Comparison of ENCODE assay signal across 20 cellular contexts in genomic region chr22:44746836-44747519, GRCh38. TPM values are rescaled to one million over a fixed set of nuclear protein-coding genes. Genes with fewer than 3 reads are reported as not detected.
DNase-seq lines count a peak whose midpoint lies in the region; ATAC-seq, FAIRE-seq and TF ChIP-seq lines count a peak whose summit lies in the region.
"Had no signal": no experiment of that assay in that cellular context is flagged by ENCODE, and none has a peak within 500 bp of the region (broad histone marks: within the 10 kb centered on the region; RNA-seq: fewer than 3 reads in every experiment).

No MANE protein-coding gene starts in this region.

- H3K9me3 ChIP-seq in kidney (ENCODE audit: control insufficient read depth in 1 of 2, low read length in 2 of 2) (no peaks in the 10 kb centered on the region), parathyroid adenoma (ENCODE audit: control insufficient read depth, low read length) (no peaks in the 10 kb centered on the region)

- H3K27ac ChIP-seq in VCaP = peak overlapping the region; percentile 92
- peak overlapping the region; percentile 18 to 73 for H3K27ac ChIP-seq in kidney (ENCODE audit: low read depth in 2 of 2, low read length in 2 of 2)
- no peak overlapping the region for H3K27ac ChIP-seq in parathyroid adenoma
- H3K27ac ChIP-seq: heart left ventricle had no signal

- H3K4me1 ChIP-seq in kidney (ENCODE audit: control insufficient read depth in 1 of 2, insufficient read depth in 1 of 2, low read depth in 1 of 2, low read length in 2 of 2) (peaks cover 12 to 32% of the 10 kb centered on the region in 2 donors), parathyroid adenoma (no peaks in the 10 kb centered on the region)
- H3K4me1 ChIP-seq: heart left ventricle had no signal

- no peaks in the 10 kb centered on the region for H3K27me3 ChIP-seq in parathyroid adenoma (ENCODE audit: control insufficient read depth, insufficient read depth, low read length)

- H3K36me3 ChIP-seq in kidney (ENCODE audit: control insufficient read depth in 1 of 2, insufficient read depth in 2 of 2, low read length in 2 of 2) (no peaks in the 10 kb centered on the region), parathyroid adenoma (ENCODE audit: control insufficient read depth, insufficient read depth, low read length) (no peaks in the 10 kb centered on the region)
- H3K36me3 ChIP-seq: heart left ventricle had no signal

- no peaks in the 10 kb centered on the region for H3K4me1 Mint-ChIP-seq in stimulated activated memory B cell treated with anti-CD40 and anti-IgM and Interleukin-4, amounts not matched to agents 10 μg/mL and 1 μg/mL and 100 μg/mL, for 72 hours

- peaks cover 31% of the 10 kb centered on the region for H3K27me3 Mint-ChIP-seq in stimulated activated memory B cell treated with anti-CD40 and anti-IgM and Interleukin-4, amounts not matched to agents 10 μg/mL and 1 μg/mL and 100 μg/mL, for 72 hours

- peak overlapping the region in 1 of 2 donors; percentile 38 for H3K4me3 ChIP-seq in kidney (ENCODE audit: low read length in 2 of 2)
- H3K4me3 ChIP-seq in parathyroid adenoma (ENCODE audit: low read depth, low read length) = no peak overlapping the region
- H3K4me3 ChIP-seq: heart left ventricle had no signal

- no peak overlapping the region for H3K4me3 Mint-ChIP-seq in stimulated activated memory B cell treated with anti-CD40 and anti-IgM and Interleukin-4, amounts not matched to agents 10 μg/mL and 1 μg/mL and 100 μg/mL, for 72 hours
- H3K4me3 Mint-ChIP-seq: activated naive CD8-positive, alpha-beta T cell; stimulated activated naive CD8-positive, alpha-beta T cell treated with anti-CD3 and anti-CD28 coated beads, Interleukin-15, Interleukin-2, amounts not matched to agents 100 ng/mL and 50 ng/mL, for 24 hours; T-helper 1 cell treated with Interleukin-12 subunit alpha and Interleukin-12 subunit beta and Interleukin-4 antibody, amounts not matched to agents 30 μg/mL and 1 μg/mL, for 36 hours had no signal

- peak overlapping the region; percentile 38 for H2AFZ ChIP-seq in parathyroid adenoma

- no peaks in the 10 kb centered on the region for H3K36me3 Mint-ChIP-seq in stimulated activated memory B cell treated with anti-CD40 and anti-IgM and Interleukin-4, amounts not matched to agents 10 μg/mL and 1 μg/mL and 100 μg/mL, for 72 hours
- H3K36me3 Mint-ChIP-seq: activated naive CD8-positive, alpha-beta T cell had no signal

- TF ChIP-seq CTCF in VCaP (conservative IDR thresholded peaks at IDR 0.05) (no peak), kidney (IDR thresholded peaks at IDR 0.05; ENCODE audit: borderline replicate concordance, extremely low read depth, insufficient read depth) (no peak), parathyroid adenoma (IDR thresholded peaks at IDR 0.05) (no peak)

- H3K9me3 Mint-ChIP-seq in stimulated activated memory B cell treated with anti-CD40 and anti-IgM and Interleukin-4, amounts not matched to agents 10 μg/mL and 1 μg/mL and 100 μg/mL, for 72 hours = peaks cover 5% of the 10 kb centered on the region
- H3K9me3 Mint-ChIP-seq: stimulated activated naive CD8-positive, alpha-beta T cell treated with anti-CD3 and anti-CD28 coated beads, Interleukin-15, Interleukin-2, amounts not matched to agents 100 ng/mL and 50 ng/mL, for 24 hours; T-helper 1 cell treated with Interleukin-12 subunit alpha and Interleukin-12 subunit beta and Interleukin-4 antibody, amounts not matched to agents 30 μg/mL and 1 μg/mL, for 36 hours had no signal

- no peaks in the 10 kb centered on the region for H3K79me2 ChIP-seq in parathyroid adenoma

- ATAC-seq in stimulated activated memory B cell treated with anti-CD40 and anti-IgM and Interleukin-4, amounts not matched to agents 10 μg/mL and 1 μg/mL and 100 μg/mL, for 72 hours = no peak
- ATAC-seq in GM18868 (IDR thresholded peaks at IDR 0.05; ENCODE audit: unreplicated experiment) = no peak
- ATAC-seq: activated CD4-positive, CD25-positive, alpha-beta regulatory T cell treated with anti-CD3 and anti-CD28 coated beads, Interleukin-2, amount 50 U/mL, for 24 hours; heart left ventricle; left lobe of liver had no signal

- H3K27ac Mint-ChIP-seq in stimulated activated memory B cell treated with anti-CD40 and anti-IgM and Interleukin-4, amounts not matched to agents 10 μg/mL and 1 μg/mL and 100 μg/mL, for 72 hours = no peak overlapping the region
- H3K27ac Mint-ChIP-seq: activated naive CD8-positive, alpha-beta T cell; stimulated activated naive CD8-positive, alpha-beta T cell treated with anti-CD3 and anti-CD28 coated beads, Interleukin-15, Interleukin-2, amounts not matched to agents 100 ng/mL and 50 ng/mL, for 24 hours; T-helper 1 cell treated with Interleukin-12 subunit alpha and Interleukin-12 subunit beta and Interleukin-4 antibody, amounts not matched to agents 30 μg/mL and 1 μg/mL, for 36 hours had no signal

- intact Hi-C loops in kidney (cut with DNase I) = no loop called here

- H3K4me2 ChIP-seq in parathyroid adenoma (ENCODE audit: low read length) = no peak overlapping the region
- H3K4me2 ChIP-seq: smooth muscle cell had no signal

- DNase-seq in DMS79 (lab: John Stamatoyannopoulos, UW) (peak; percentile 9), kidney (no peak), NCI-H2171 treated with DMSO at 0.1 percent for 48 hours (lab: John Stamatoyannopoulos, UW) (no peak)
- no peak for DNase-seq in activated effector memory CD4-positive, alpha-beta T cell treated with anti-CD3 and anti-CD28 coated beads, Interleukin-2, amount 50 U/mL, for 16 hours
- DNase-seq: activated CD8-positive, alpha-beta memory T cell treated with anti-CD3 and anti-CD28 coated beads, Interleukin-2, amount 50 U/mL, for 4 hours; DND-41; heart left ventricle; NCI-H187 treated with DMSO at 0.1 percent for 48 hours; NCI-H82 had no signal

- FAIRE-seq in kidney (lab: Jason Lieb, UNC) = no peak
- FAIRE-seq: colon had no signal

- H3K9ac ChIP-seq in kidney (ENCODE audit: low read length in 2 of 2) (no peak overlapping the region), parathyroid adenoma (no peak overlapping the region)

RNA-seq across cellular contexts. Expression of gene ARHGAP8, which starts 5.4 kb away (rescaled TPM):
- 35.7 TPM for total RNA-seq in kidney
- 30.2 TPM for polyA plus RNA-seq in kidney (ENCODE audit: insufficient read depth, low read depth, low replicate concordance)

RNA-seq across cellular contexts. Expression of gene PRR5, which starts 45.0 kb away (rescaled TPM):
- 24.0 TPM for total RNA-seq in kidney
- polyA plus RNA-seq in kidney (ENCODE audit: insufficient read depth, low read depth, low replicate concordance) = 46.0 TPM
